1 cellular context compared by ENCODE assay signal in the genomic region with DNA sequence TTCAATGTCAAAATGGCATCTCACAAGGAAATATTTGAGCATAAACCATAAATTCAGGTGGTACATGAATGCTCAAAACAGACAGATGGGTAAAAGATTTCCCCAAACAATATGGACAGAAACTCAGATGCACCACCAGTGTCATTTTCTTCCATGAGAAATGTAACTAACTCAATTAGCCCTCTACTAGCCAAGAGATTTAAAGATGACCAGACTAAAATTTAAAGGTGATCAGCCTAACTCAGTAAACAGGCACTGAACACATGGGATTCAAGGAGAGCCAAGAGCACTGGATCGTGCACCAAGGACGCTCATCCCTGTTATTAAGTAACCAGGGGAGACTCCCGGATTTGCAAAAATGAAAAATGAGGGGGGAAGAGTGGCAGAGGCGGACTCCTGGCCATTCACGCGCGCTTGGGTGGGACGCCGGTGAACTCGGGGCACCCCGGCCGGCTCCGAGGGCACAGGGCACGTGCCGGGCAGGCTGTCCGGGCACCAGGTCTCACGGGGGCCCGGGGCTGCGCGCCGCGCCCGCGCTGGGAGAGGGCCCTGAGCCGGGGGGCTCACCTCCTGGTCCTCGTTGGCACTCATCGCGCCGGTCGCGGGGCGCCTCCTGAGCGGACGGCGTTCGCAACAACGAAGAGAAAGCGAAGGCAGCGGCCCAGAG.
TF ChIP-seq lines count a peak whose summit lies in the region.

No MANE protein-coding gene starts in this region.

TF ChIP-seq in K562, 482 proteins besides CTCF, POLR2A, EP300 and RAD21 (continued from another document):
- TF ChIP-seq, protein P1, sequence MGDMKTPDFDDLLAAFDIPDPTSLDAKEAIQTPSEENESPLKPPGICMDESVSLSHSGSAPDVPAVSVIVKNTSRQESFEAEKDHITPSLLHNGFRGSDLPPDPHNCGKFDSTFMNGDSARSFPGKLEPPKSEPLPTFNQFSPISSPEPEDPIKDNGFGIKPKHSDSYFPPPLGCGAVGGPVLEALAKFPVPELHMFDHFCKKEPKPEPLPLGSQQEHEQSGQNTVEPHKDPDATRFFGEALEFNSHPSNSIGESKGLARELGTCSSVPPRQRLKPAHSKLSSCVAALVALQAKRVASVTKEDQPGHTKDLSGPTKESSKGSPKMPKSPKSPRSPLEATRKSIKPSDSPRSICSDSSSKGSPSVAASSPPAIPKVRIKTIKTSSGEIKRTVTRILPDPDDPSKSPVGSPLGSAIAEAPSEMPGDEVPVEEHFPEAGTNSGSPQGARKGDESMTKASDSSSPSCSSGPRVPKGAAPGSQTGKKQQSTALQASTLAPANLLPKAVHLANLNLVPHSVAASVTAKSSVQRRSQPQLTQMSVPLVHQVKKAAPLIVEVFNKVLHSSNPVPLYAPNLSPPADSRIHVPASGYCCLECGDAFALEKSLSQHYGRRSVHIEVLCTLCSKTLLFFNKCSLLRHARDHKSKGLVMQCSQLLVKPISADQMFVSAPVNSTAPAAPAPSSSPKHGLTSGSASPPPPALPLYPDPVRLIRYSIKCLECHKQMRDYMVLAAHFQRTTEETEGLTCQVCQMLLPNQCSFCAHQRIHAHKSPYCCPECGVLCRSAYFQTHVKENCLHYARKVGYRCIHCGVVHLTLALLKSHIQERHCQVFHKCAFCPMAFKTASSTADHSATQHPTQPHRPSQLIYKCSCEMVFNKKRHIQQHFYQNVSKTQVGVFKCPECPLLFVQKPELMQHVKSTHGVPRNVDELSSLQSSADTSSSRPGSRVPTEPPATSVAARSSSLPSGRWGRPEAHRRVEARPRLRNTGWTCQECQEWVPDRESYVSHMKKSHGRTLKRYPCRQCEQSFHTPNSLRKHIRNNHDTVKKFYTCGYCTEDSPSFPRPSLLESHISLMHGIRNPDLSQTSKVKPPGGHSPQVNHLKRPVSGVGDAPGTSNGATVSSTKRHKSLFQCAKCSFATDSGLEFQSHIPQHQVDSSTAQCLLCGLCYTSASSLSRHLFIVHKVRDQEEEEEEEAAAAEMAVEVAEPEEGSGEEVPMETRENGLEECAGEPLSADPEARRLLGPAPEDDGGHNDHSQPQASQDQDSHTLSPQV (IDR thresholded peaks at IDR 0.05) = 0 out of 2 replicates have a peak, but pooled peaks have one; percentile 36
- TF ChIP-seq MLLT1 (IDR thresholded peaks at IDR 0.05) (no peak), HSF4 (CRISPR knock-in tag; IDR thresholded peaks at IDR 0.05; ENCODE audit: borderline replicate concordance) (no peak), NELFE (IDR thresholded peaks at IDR 0.05; ENCODE audit: insufficient read depth, insufficient read length) (no peak), SAP30 (IDR thresholded peaks at IDR 0.05; ENCODE audit: borderline replicate concordance, insufficient read depth, low read depth, low read length, poor library complexity, severe bottlenecking) (no peak)
